ENCODE assay signal across 8 cellular contexts in the genomic region with DNA sequence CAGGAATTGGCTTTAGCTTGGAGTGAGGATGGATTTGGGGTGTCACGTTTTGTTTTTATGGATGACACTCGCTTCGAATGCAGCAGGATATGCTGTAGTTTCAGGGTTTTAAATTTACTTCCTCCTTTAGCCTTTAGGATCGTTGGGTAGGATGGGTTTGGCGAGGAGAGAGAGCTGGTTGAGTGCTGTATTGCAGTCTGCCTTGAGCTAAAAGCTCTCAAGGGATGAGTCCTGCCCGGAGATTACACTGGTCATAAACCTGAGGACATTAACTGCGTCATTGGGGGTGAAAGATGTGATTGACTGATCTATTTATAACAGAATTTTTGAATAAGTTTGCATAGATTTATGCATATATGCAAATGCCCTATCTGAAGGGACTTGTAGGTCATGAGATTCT. TPM values are rescaled to one million over a fixed set of nuclear protein-coding genes. Genes with fewer than 3 reads are reported as not detected.
DNase-seq lines count a peak whose midpoint lies in the region; ATAC-seq, FAIRE-seq and TF ChIP-seq lines count a peak whose summit lies in the region.
"Not testable (repeated sequence)": the region's sequence is repeated elsewhere in the genome, so short reads cannot be mapped to it uniquely, and the experiment has no call there.

No MANE protein-coding gene starts in this region.

- TSS peak; percentile 41 for BruUV-seq in K562 (replicated peaks; lab: Mats Ljungman, UMichigan)

- not testable (repeated sequence) for TF ChIP-seq POLR2A in K562 (conservative IDR thresholded peaks at IDR 0.05); upper lobe of left lung (IDR thresholded peaks at IDR 0.05)

- not testable (repeated sequence) for H4K20me1 ChIP-seq in DND-41 (ENCODE audit: insufficient read depth, low read length); K562 (replicated peaks; ENCODE audit: control insufficient read depth, insufficient read depth, low read length)

- not testable (repeated sequence) for H3K27ac Mint-ChIP-seq in naive thymus-derived CD4-positive, alpha-beta T cell

- WGBS in K562 (ENCODE audit: insufficient coverage, low coverage, missing lambda C conversion rate) = no CpG with 5 or more reads among the region's 7 CpGs
- whole genome bisulfite sequencing in upper lobe of left lung, 2 donors = no CpG with 5 or more reads among the region's 7 CpGs

- CTCF ChIA-PET in K562 (lab: Yijun Ruan, JAX; ENCODE audit: low intra/inter-chr PET ratio); naive thymus-derived CD4-positive, alpha-beta T cell (lab: Charles Lee): not testable (repeated sequence)

- peak; percentile 66 for ATAC-seq in DND-41 (ENCODE audit: insufficient read depth, low read depth)
- peak; percentile 24 for ATAC-seq in GM21528 (IDR thresholded peaks at IDR 0.05; ENCODE audit: low FRiP score, unreplicated experiment)
- peak; percentile 60 for ATAC-seq in HG03354 (IDR thresholded peaks at IDR 0.05; ENCODE audit: poor library complexity, severe bottlenecking, unreplicated experiment)
- ATAC-seq in activated CD4-positive, CD25-positive, alpha-beta regulatory T cell treated with anti-CD3 and anti-CD28 coated beads, Interleukin-2, amount 50 U/mL, for 24 hours = peak; percentile 22 to 44
- ATAC-seq in K562 = peak; percentile 81
- ATAC-seq in left cardiac atrium = peak; percentile 60 to 80
- peak; percentile 55 for ATAC-seq in naive thymus-derived CD4-positive, alpha-beta T cell
- ATAC-seq in upper lobe of left lung (ENCODE audit: low FRiP score in 2 of 2) = peak; percentile 84 to 88

- not testable (repeated sequence) for TF ChIP-seq RAD21 in K562 (CRISPR knock-in tag; conservative IDR thresholded peaks at IDR 0.05 in 1 of 2, IDR thresholded peaks at IDR 0.05 in 1 of 2)

- not testable (repeated sequence) for H3K9me3 ChIP-seq in DND-41 (ENCODE audit: insufficient read depth, low read length, severe bottlenecking); K562 (replicated peaks; ENCODE audit: control insufficient read depth, insufficient read depth, low read depth, low read length); naive thymus-derived CD4-positive, alpha-beta T cell (ENCODE audit: control insufficient read depth in 2 of 3, low read length in 3 of 3); upper lobe of left lung

- H3K4me3 Mint-ChIP-seq in naive thymus-derived CD4-positive, alpha-beta T cell = not testable (repeated sequence)

- H3K36me3 ChIP-seq in DND-41 (ENCODE audit: insufficient read depth, low read length); K562 (ENCODE audit: control insufficient read depth, insufficient read depth, low read length); naive thymus-derived CD4-positive, alpha-beta T cell (ENCODE audit: control insufficient read depth in 2 of 3, insufficient read depth in 3 of 3, low read length in 3 of 3); upper lobe of left lung: not testable (repeated sequence)

- H3K9ac ChIP-seq in DND-41 (ENCODE audit: low read depth, low read length); K562 (ENCODE audit: insufficient read depth in 1 of 2, low read depth in 2 of 2, low read length in 2 of 2): not testable (repeated sequence)

- not testable (repeated sequence) for H3K4me3 ChIP-seq in DND-41 (ENCODE audit: low read depth in 1 of 2, low read length in 2 of 2); K562; naive thymus-derived CD4-positive, alpha-beta T cell (ENCODE audit: low read length); upper lobe of left lung

- intact Hi-C loops in K562 (cut with micrococcal nuclease); left cardiac atrium (cut with DNase I); naive thymus-derived CD4-positive, alpha-beta T cell (cut with micrococcal nuclease): not testable (repeated sequence)

- H3K36me3 Mint-ChIP-seq in naive thymus-derived CD4-positive, alpha-beta T cell = not testable (repeated sequence)

- DNase-seq in DND-41; K562 (ENCODE audit: extremely low read depth in 1 of 4, low spot score in 3 of 4); left cardiac atrium; naive thymus-derived CD4-positive, alpha-beta T cell; upper lobe of left lung: not testable (repeated sequence)

- POLR2A ChIA-PET in K562 (lab: Yijun Ruan, JAX); naive thymus-derived CD4-positive, alpha-beta T cell (lab: Charles Lee): not testable (repeated sequence)

- not testable (repeated sequence) for H3K27me3 ChIP-seq in DND-41 (ENCODE audit: insufficient read depth, low read length, poor library complexity); K562 (ENCODE audit: control insufficient read depth in 2 of 2, insufficient read depth in 2 of 2, low read length in 2 of 2); naive thymus-derived CD4-positive, alpha-beta T cell (ENCODE audit: control insufficient read depth in 2 of 2, insufficient read depth in 2 of 2, low read length in 2 of 2); upper lobe of left lung

- TF ChIP-seq EP300 in K562 (IDR thresholded peaks at IDR 0.05; ENCODE audit: low read length); upper lobe of left lung (IDR thresholded peaks at IDR 0.05): not testable (repeated sequence)

- H3K79me2 ChIP-seq in DND-41 (ENCODE audit: insufficient read depth, low read length); K562 (ENCODE audit: control insufficient read depth, insufficient read depth, low read length): not testable (repeated sequence)

- in situ Hi-C loops in K562 (cut with MboI) = not testable (repeated sequence)

- peak; percentile 75 for FAIRE-seq in K562 (lab: Jason Lieb, UNC)

- not testable (repeated sequence) for H3K9me3 Mint-ChIP-seq in naive thymus-derived CD4-positive, alpha-beta T cell

- not testable (repeated sequence) for H3K27me3 Mint-ChIP-seq in naive thymus-derived CD4-positive, alpha-beta T cell

- not testable (repeated sequence) for H3K27ac ChIP-seq in DND-41 (ENCODE audit: low read length); K562 (ENCODE audit: extremely low read depth, low read depth, low read length); naive thymus-derived CD4-positive, alpha-beta T cell (ENCODE audit: low read depth, low read length); upper lobe of left lung

- TF ChIP-seq CTCF in DND-41 (IDR thresholded peaks at IDR 0.05; ENCODE audit: borderline replicate concordance, extremely low read depth, low read length, poor library complexity, severe bottlenecking); K562 (IDR thresholded peaks at IDR 0.05 in 2 of 3, conservative IDR thresholded peaks at IDR 0.05 in 1 of 3; ENCODE audit: insufficient read depth in 2 of 3, low read depth in 1 of 3, low read length in 3 of 3); upper lobe of left lung (IDR thresholded peaks at IDR 0.05): not testable (repeated sequence)

- not testable (repeated sequence) for H3K4me2 ChIP-seq in DND-41 (ENCODE audit: insufficient read depth, low read length); K562 (ENCODE audit: insufficient read depth, low read length)

- not testable (repeated sequence) for H3K4me1 Mint-ChIP-seq in naive thymus-derived CD4-positive, alpha-beta T cell

- H3K9me1 ChIP-seq in K562 (ENCODE audit: control insufficient read depth, insufficient read depth, low read length) = not testable (repeated sequence)

- H3K4me1 ChIP-seq in DND-41 (ENCODE audit: insufficient read depth, low read length); K562 (replicated peaks in 1 of 2; ENCODE audit: control insufficient read depth in 2 of 2, insufficient read depth in 2 of 2, low read length in 2 of 2); naive thymus-derived CD4-positive, alpha-beta T cell (ENCODE audit: control insufficient read depth in 2 of 2, insufficient read depth in 2 of 2, low read length in 2 of 2); upper lobe of left lung: not testable (repeated sequence)

- not testable (repeated sequence) for H2AFZ ChIP-seq in DND-41 (ENCODE audit: low read depth, low read length); K562 (ENCODE audit: low read depth, low read length)

RNA-seq across cellular contexts. Expression of gene NSF, which starts 0.9 kb away (rescaled TPM):
- 29.7 and 48.1 TPM in 2 replicates for total RNA-seq in K562 (2011; cell fraction: chromatin; rRNA removed; ENCODE audit: low replicate concordance)
- total RNA-seq in K562 (2011; cell fraction: nucleolus; rRNA removed) = 22.9 and 25.7 TPM in 2 replicates
- total RNA-seq in K562 (2011; cell fraction: nucleoplasm; rRNA removed) = 19.8 and 28.9 TPM in 2 replicates
- 16.7 and 23.1 TPM in 2 replicates for total RNA-seq in K562 (2014; rRNA removed)
- total RNA-seq in K562 (2014; rRNA removed; fragmentation: Illumina TruSeq; extraction: Trizol) = 36.7 and 39.0 TPM in 2 replicates
- total RNA-seq in K562 (2015; rRNA removed; fragmentation: Illumina TruSeq; extraction: Trizol) = 33.0 and 37.1 TPM in 2 replicates
- 34.1 and 34.9 TPM in 2 replicates for total RNA-seq in K562 (2021)
- polyA plus RNA-seq in K562 (2011; rRNA removed) = 33.6 and 39.8 TPM in 2 replicates
- polyA plus RNA-seq in K562 (2011; cell fraction: cytosol; rRNA removed) = 12.1 and 18.6 TPM in 2 replicates
- 16.5 and 23.1 TPM in 2 replicates for polyA plus RNA-seq in K562 (2011; cell fraction: nucleus; rRNA removed)
- 28.9 and 44.4 TPM in 2 replicates for polyA plus RNA-seq in K562 (2012)
- polyA plus RNA-seq in K562 (2014; fragmentation: Illumina TruSeq; extraction: Trizol) = 32.5 and 36.9 TPM in 2 replicates
- polyA plus RNA-seq in K562 (2014; fragmentation: Nextera tagmentation; extraction: Ambion mirVana) = 10 to 100 TPM; 17.0 to 37.3 TPM
- 17.4 and 20.5 TPM in 2 replicates for polyA plus RNA-seq in K562 (2014; rRNA removed)
- 69.4 and 70.6 TPM in 2 replicates for polyA minus RNA-seq in K562 (2011; rRNA and poly(A)+ RNA removed)
- 15.7 and 18.7 TPM in 2 replicates for polyA minus RNA-seq in K562 (2011; cell fraction: cytosol; rRNA and poly(A)+ RNA removed)
- 20.7 and 42.1 TPM in 2 replicates for polyA minus RNA-seq in K562 (2011; cell fraction: nucleus; rRNA and poly(A)+ RNA removed)
- 10 to 100 TPM; 28.8 to 35.8 TPM for total RNA-seq in left cardiac atrium
- total RNA-seq in naive thymus-derived CD4-positive, alpha-beta T cell = 10 to 100 TPM; 35.3 to 59.8 (median 43.2) TPM
- 10 to 100 TPM; 13.0 to 23.0 TPM for polyA plus RNA-seq in naive thymus-derived CD4-positive, alpha-beta T cell
- total RNA-seq in upper lobe of left lung = 10 to 100 TPM; 11.2 to 40.5 (median 25.7) TPM

RNA-seq across cellular contexts. Expression of gene ARL17A, which starts 11.8 kb away (rescaled TPM):
- total RNA-seq in K562 (2011; cell fraction: chromatin; rRNA removed; ENCODE audit: low replicate concordance) = 135 and 149 TPM in 2 replicates
- 56.0 and 59.9 TPM in 2 replicates for total RNA-seq in K562 (2011; cell fraction: nucleolus; rRNA removed)
- total RNA-seq in K562 (2011; cell fraction: nucleoplasm; rRNA removed) = 134 and 224 TPM in 2 replicates
- total RNA-seq in K562 (2014; rRNA removed) (4.7 and 6.8 TPM in 2 replicates), K562 (2014; rRNA removed; fragmentation: Illumina TruSeq; extraction: Trizol) (13.5 and 14.0 TPM in 2 replicates), K562 (2015; rRNA removed; fragmentation: Illumina TruSeq; extraction: Trizol) (11.4 and 11.5 TPM in 2 replicates), K562 (2021) (13.3 and 15.2 TPM in 2 replicates), left cardiac atrium (10 to 100 TPM in 1 of 2 donors, 1 to 10 TPM in 1; 7.5 to 13.3 TPM), upper lobe of left lung (10 to 100 TPM in 5 of 6 donors, 1 to 10 TPM in 1; 4.6 to 24.1 (median 17.9) TPM)
- polyA plus RNA-seq in K562 (2011; rRNA removed) (24.8 and 39.3 TPM in 2 replicates), K562 (2014; fragmentation: Illumina TruSeq; extraction: Trizol) (16.0 and 19.0 TPM in 2 replicates), K562 (2014; fragmentation: Nextera tagmentation; extraction: Ambion mirVana) (1 to 10 TPM; 5.2 to 6.5 TPM), K562 (2014; rRNA removed) (19.7 and 23.7 TPM in 2 replicates)
- 21.4 and 29.1 TPM in 2 replicates for polyA plus RNA-seq in K562 (2011; cell fraction: cytosol; rRNA removed)
- polyA plus RNA-seq in K562 (2011; cell fraction: nucleus; rRNA removed) = 127 and 200 TPM in 2 replicates
- polyA plus RNA-seq in K562 (2012) = 9.1 and 17.6 TPM in 2 replicates
- polyA minus RNA-seq in K562 (2011; rRNA and poly(A)+ RNA removed) = 15.4 and 22.9 TPM in 2 replicates
- polyA minus RNA-seq in K562 (2011; cell fraction: cytosol; rRNA and poly(A)+ RNA removed) = 5.0 and 5.1 TPM in 2 replicates
- 35.0 and 42.4 TPM in 2 replicates for polyA minus RNA-seq in K562 (2011; cell fraction: nucleus; rRNA and poly(A)+ RNA removed)
- 10 to 100 TPM; 27.1 to 45.8 (median 43.9) TPM for total RNA-seq in naive thymus-derived CD4-positive, alpha-beta T cell
- 10 to 100 TPM in 1 of 2 donors, 1 to 10 TPM in 1; 7.3 to 10.8 TPM for polyA plus RNA-seq in naive thymus-derived CD4-positive, alpha-beta T cell

Comparison
In these comparisons a context has a peak if more than half of its experiments do, and no peak if none do; other contexts are left out.
1. ATAC-seq: peak in every context shown above with its lines; median percentile 86 in upper lobe of left lung; 81 in K562; 70 in left cardiac atrium; 66 in DND-41; 60 in HG03354; 55 in naive thymus-derived CD4-positive, alpha-beta T cell; 33 in activated CD4-positive, CD25-positive, alpha-beta regulatory T cell treated with anti-CD3 and anti-CD28 coated beads, Interleukin-2, amount 50 U/mL, for 24 hours; 24 in GM21528.